9 cellular contexts compared by ENCODE assay signal in genomic region chr6:137240168-137240567, GRCh38. TPM values are rescaled to one million over a fixed set of nuclear protein-coding genes. Genes with fewer than 3 reads are reported as not detected.
A peak's percentile ranks its signal among the peaks of the same experiment; 100 is the strongest.
DNase-seq lines count a peak whose midpoint lies in the region; ATAC-seq, FAIRE-seq and TF ChIP-seq lines count a peak whose summit lies in the region.
"Had no signal": no experiment of that assay in that cellular context is flagged by ENCODE, and none has a peak within 500 bp of the region (broad histone marks: within the 10 kb centered on the region; RNA-seq: fewer than 3 reads in every experiment).

No MANE protein-coding gene starts in this region.

- H3K4me2 ChIP-seq in GM12878 (ENCODE audit: control insufficient read depth, insufficient read depth): no peak overlapping the region

- CTCF ChIA-PET in GM12878 (lab: Yijun Ruan, JAX): interaction anchor here (0.6 kb wide), 2 partner anchors 164 to 1420 kb away, joined by 3 read pairs; no protein-coding TSS in a partner anchor

- POLR2A ChIA-PET in GM12878 (lab: Charles Lee): interaction anchor here (0.7 to 1.7 kb wide), 3 partner anchors 8 to 20 kb away, joined by 3 to 10 read pairs (median 4); no protein-coding TSS in a partner anchor

- H3K36me3 ChIP-seq in GM12878 (ENCODE audit: control insufficient read depth in 2 of 2, insufficient read depth in 2 of 2, low read length in 1 of 2): no peaks in the 10 kb centered on the region
- H3K36me3 ChIP-seq in transverse colon: no peaks in the 10 kb centered on the region

- RAD21 ChIA-PET in GM12878 (lab: Charles Lee; ENCODE audit: unreplicated experiment): interaction anchor here (0.9 to 2.1 kb wide), 7 partner anchors 12 to 74 kb away, joined by 3 to 6 read pairs (median 3); no protein-coding TSS in a partner anchor

- no peak for TF ChIP-seq RAD21 in GM12878 (IDR thresholded peaks at IDR 0.05; ENCODE audit: insufficient read depth, low read depth, low read length)

- DNase-seq in M059J (ENCODE audit: low read depth) (peak; percentile 91), GM12878 (ENCODE audit: low read depth, low spot score) (no peak), iris pigment epithelial cell (ENCODE audit: low read depth) (peak; percentile 99), transverse colon (peak; percentile 26), cerebellum (ENCODE audit: low spot score) (no peak)
- DNase-seq: Karpas-422 had no signal

- H3K27me3 ChIP-seq in GM12878 (replicated peaks in 1 of 2; ENCODE audit: control insufficient read depth in 2 of 2, insufficient read depth in 2 of 2, low read length in 1 of 2) (no peaks in the 10 kb centered on the region), transverse colon (no peaks in the 10 kb centered on the region)

- H3K27ac ChIP-seq in GM12878 (ENCODE audit: control insufficient read depth, insufficient read depth) (no peak overlapping the region), transverse colon (peak overlapping the region in 1 of 4 donors; percentile 39)

- 10% methylated on average over 1 of the region's 1 CpG for WGBS in GM12878 (ENCODE audit: insufficient coverage, insufficient replicate concordance, low lambda C conversion rate, missing lambda C conversion rate)
- WGBS in transverse colon (ENCODE audit: low coverage in 1 of 2), 2 donors: 55 to 71% methylated on average over 1 of the region's 1 CpG

- TF ChIP-seq EP300 in GM12878 (IDR thresholded peaks at IDR 0.05; ENCODE audit: borderline replicate concordance in 1 of 2, control insufficient read depth in 1 of 2, low read depth in 2 of 2, low read length in 2 of 2) (no peak), transverse colon (IDR thresholded peaks at IDR 0.05; ENCODE audit: low read depth) (no peak)

- H2AFZ ChIP-seq in GM12878 (ENCODE audit: control insufficient read depth, low read depth, low read length): no peak overlapping the region

- TF ChIP-seq POLR2A in GM12878 (IDR thresholded peaks at IDR 0.05; ENCODE audit: low read depth, low read length) (no peak), transverse colon (IDR thresholded peaks at IDR 0.05) (no peak)

- H3K4me3 ChIP-seq in GM12878 (no peak overlapping the region), transverse colon (no peak overlapping the region)

- intact Hi-C loops in GM12878 (cut with micrococcal nuclease; ENCODE audit: unreplicated experiment): no loop called here
- intact Hi-C loops in transverse colon (cut with DNase I; ENCODE audit: low total_unique reads): no loop called here

- H3K9me3 ChIP-seq in GM12878 (replicated peaks; ENCODE audit: control insufficient read depth, insufficient read depth, low read length) (peaks cover 2% of the 10 kb centered on the region; the same call in 1 of the 3 replicates), transverse colon (no peaks in the 10 kb centered on the region)

- no peak for FAIRE-seq in GM12878 (lab: Jason Lieb, UNC)
- FAIRE-seq: GM12891 had no signal

- TF ChIP-seq CTCF in GM12878 (IDR thresholded peaks at IDR 0.05 in 2 of 3, conservative IDR thresholded peaks at IDR 0.05 in 1 of 3; ENCODE audit: control insufficient read depth in 2 of 3, extremely low read depth in 1 of 3, insufficient read depth in 1 of 3, low read depth in 3 of 3, low read length in 3 of 3) (no peak), transverse colon (IDR thresholded peaks at IDR 0.05) (no peak)

- no peak overlapping the region for H3K9ac ChIP-seq in GM12878 (ENCODE audit: control insufficient read depth, insufficient read depth, low read length)

- no peaks in the 10 kb centered on the region for H3K4me1 ChIP-seq in GM12878 (ENCODE audit: control insufficient read depth, insufficient read depth, low read length)
- peaks cover 0 to 28% (median 6%) of the 10 kb centered on the region in 4 donors for H3K4me1 ChIP-seq in transverse colon

- BruUV-seq in GM12878 (replicated peaks; lab: Mats Ljungman, UMichigan): no TSS peak

- H4K20me1 ChIP-seq in GM12878 (ENCODE audit: control insufficient read depth, insufficient read depth): no peaks in the 10 kb centered on the region

- ATAC-seq in GM12878 (no peak), HG03139 (IDR thresholded peaks at IDR 0.05; ENCODE audit: unreplicated experiment) (no peak), HG03097 (IDR thresholded peaks at IDR 0.05; ENCODE audit: low FRiP score, unreplicated experiment) (no peak)

- no peaks in the 10 kb centered on the region for H3K79me2 ChIP-seq in GM12878 (ENCODE audit: control insufficient read depth, insufficient read depth, low read length)

- in situ Hi-C loops in GM12878 (cut with MboI): no loop called here
- in situ Hi-C loops in transverse colon (cut with MboI; ENCODE audit: low pct_ligation_motif_present in 1 of 4, low pct_unique_long_range_greater_than_20kb in 1 of 4, low sequenced_read_pairs in 3 of 4): no loop called here

- SMC1A ChIA-PET in GM12878 (lab: Charles Lee; ENCODE audit: uncharacterized antibody, unreplicated experiment): interaction anchor here (0.6 to 4.7 kb wide), 12 partner anchors 8 to 403 kb away, joined by 3 to 46 read pairs (median 3); no protein-coding TSS in a partner anchor

TF ChIP-seq in GM12878, 131 proteins besides CTCF, POLR2A, EP300 and RAD21:
- TF ChIP-seq STAT3 (IDR thresholded peaks at IDR 0.05; ENCODE audit: low read depth, low read length) (no peak), FOS (IDR thresholded peaks at IDR 0.05; ENCODE audit: borderline replicate concordance, extremely low read depth, insufficient read length) (no peak), RBBP5 (conservative IDR thresholded peaks at IDR 0.05) (no peak), MYC (IDR thresholded peaks at IDR 0.05; ENCODE audit: insufficient read depth, insufficient read length, insufficient replicate concordance, low read length, severe bottlenecking) (no peak), PAX8 (IDR thresholded peaks at IDR 0.05) (no peak), ZBTB40 (IDR thresholded peaks at IDR 0.05; ENCODE audit: borderline replicate concordance) (peak; percentile 43; the same call in 1 of the 2 replicates)
TF ChIP-seq in GM12878: peak in this region for 1.

RNA-seq across cellular contexts. Expression of gene IFNGR1, which starts 21.0 kb away (rescaled TPM):
- total RNA-seq in M059J (2014; rRNA removed; shearing (Covaris generic)): 74.9 and 87.3 TPM in 2 replicates
- 290 and 314 TPM in 2 replicates for total RNA-seq in GM12878 (2013; cell fraction: nucleolus; rRNA removed)
- total RNA-seq in GM12878 (2014; rRNA removed) (121 and 148 TPM in 2 replicates), GM12878 (2014; rRNA removed; fragmentation: Illumina TruSeq; extraction: Trizol) (159 and 161 TPM in 2 replicates), GM12878 (2021) (89.0 and 95.4 TPM in 2 replicates), transverse colon (100 to 1,000 TPM in 2 of 4 donors, 10 to 100 TPM in 1, 1 to 10 TPM in 1; 7.0 to 116 (median 86.8) TPM), cerebellum (41.1 TPM)
- polyA plus RNA-seq in GM12878 (2011; ENCODE audit: low read depth): 72.9 TPM
- polyA plus RNA-seq in GM12878 (2011; rRNA removed) (258 and 363 TPM in 2 replicates), GM12878 (2014; fragmentation: Illumina TruSeq; extraction: Trizol) (155 and 200 TPM in 2 replicates), GM12878 (2014; fragmentation: Nextera tagmentation; extraction: Ambion mirVana) (100 to 1,000 TPM; 182 to 296 TPM), GM12878 (2014; rRNA removed) (96.0 and 113 TPM in 2 replicates), GM12878 (2016; fragmentation: Nextera tagmentation; extraction: Ambion mirVana) (10 to 100 TPM; 95.2 to 99.1 TPM)
- 78.2 and 88.9 TPM in 2 replicates for polyA plus RNA-seq in GM12878 (2011; cell fraction: cytosol; rRNA removed)
- polyA plus RNA-seq in GM12878 (2011; cell fraction: nucleus; rRNA removed): 69.4 and 105 TPM in 2 replicates
- polyA plus RNA-seq in GM12878 (2012): 102 and 129 TPM in 2 replicates
- polyA minus RNA-seq in GM12878 (2011; rRNA and poly(A)+ RNA removed): 81.9 and 114 TPM in 2 replicates
- polyA minus RNA-seq in GM12878 (2011; cell fraction: cytosol; rRNA and poly(A)+ RNA removed): 53.1 and 61.7 TPM in 2 replicates
- 99.3 and 99.9 TPM in 2 replicates for polyA minus RNA-seq in GM12878 (2011; cell fraction: nucleus; rRNA and poly(A)+ RNA removed)

Comparison
In these comparisons a context has a peak if more than half of its experiments do, and no peak if none do; other contexts are left out.
1. DNase-seq: peak in M059J (single experiment), iris pigment epithelial cell (single experiment) and transverse colon (single experiment); none in GM12878 (single experiment) and cerebellum (single experiment).